In the genomic region with DNA sequence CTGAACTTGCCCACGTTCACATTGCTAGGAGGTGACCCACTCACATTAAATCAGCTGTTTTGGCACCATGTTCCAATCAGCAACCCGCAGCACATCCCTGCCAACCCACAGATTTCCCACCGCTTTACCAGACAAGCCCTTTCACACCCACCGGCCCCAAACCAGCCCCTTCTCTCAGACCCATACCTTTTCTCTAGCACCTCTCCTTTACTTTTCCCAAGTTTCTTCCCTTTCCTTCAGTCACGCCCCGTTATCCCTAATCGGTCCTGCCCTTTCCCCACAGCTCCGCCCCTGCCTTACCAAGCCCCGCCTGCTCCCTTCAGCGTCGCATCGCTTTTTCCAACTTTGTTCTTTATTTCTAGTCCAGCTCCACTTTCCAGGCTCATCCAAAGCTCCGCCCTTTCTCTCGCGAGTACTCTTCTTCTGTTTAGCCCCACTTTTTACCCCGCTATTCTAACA, we compare ENCODE assay signal across 7 cellular contexts. TPM values are rescaled to one million over a fixed set of nuclear protein-coding genes. Genes with fewer than 3 reads are reported as not detected.
DNase-seq lines count a peak whose midpoint lies in the region; ATAC-seq and TF ChIP-seq lines count a peak whose summit lies in the region.

No MANE protein-coding gene starts in this region.

- H3K36me3 Mint-ChIP-seq in activated naive CD8-positive, alpha-beta T cell treated with anti-CD3 and anti-CD28 coated beads, Interleukin-2, amount 50 U/mL, for 24 hours (ENCODE audit: low read depth): peaks cover 14% of the 10 kb centered on the region

- H3K27me3 Mint-ChIP-seq in activated naive CD8-positive, alpha-beta T cell treated with anti-CD3 and anti-CD28 coated beads, Interleukin-2, amount 50 U/mL, for 24 hours: no peaks in the 10 kb centered on the region

- H3K9me3 Mint-ChIP-seq in activated naive CD8-positive, alpha-beta T cell treated with anti-CD3 and anti-CD28 coated beads, Interleukin-2, amount 50 U/mL, for 24 hours: no peaks in the 10 kb centered on the region

- H3K4me3 Mint-ChIP-seq in activated naive CD8-positive, alpha-beta T cell treated with anti-CD3 and anti-CD28 coated beads, Interleukin-2, amount 50 U/mL, for 24 hours: peak overlapping the region; percentile 89

- H3K36me3 ChIP-seq in HUES64 (ENCODE audit: insufficient read depth, low read length): peaks cover 19% of the 10 kb centered on the region
- peaks cover 21% of the 10 kb centered on the region for H3K36me3 ChIP-seq in iPS-20b (ENCODE audit: insufficient read depth, low read depth, low read length)

- H3K9ac ChIP-seq in HUES64 (ENCODE audit: low read depth, low read length): peak overlapping the region; percentile 11; the same call in 1 of the 2 replicates
- peak overlapping the region; percentile 59; the same call in 1 of the 2 replicates for H3K9ac ChIP-seq in iPS-20b (ENCODE audit: low read depth, low read length)

- H3K27me3 ChIP-seq in HUES64 (ENCODE audit: insufficient read depth, low read length): no peaks in the 10 kb centered on the region
- no peaks in the 10 kb centered on the region for H3K27me3 ChIP-seq in iPS-20b (ENCODE audit: insufficient read depth, low read length)

- TF ChIP-seq CTCF in GM12875 (IDR thresholded peaks at IDR 0.05; ENCODE audit: borderline replicate concordance, insufficient read depth, low read depth, low read length): no peak

- DNase-seq in activated naive CD8-positive, alpha-beta T cell treated with anti-CD3 and anti-CD28 coated beads, Interleukin-2, amount 50 U/mL, for 24 hours: no peak
- DNase-seq in stimulated activated naive CD8-positive, alpha-beta T cell treated with anti-CD3 and anti-CD28 coated beads, Interleukin-15, Interleukin-2, amounts not matched to agents 100 U/mL and 50 U/mL, for 24 hours: no peak
- DNase-seq in middle frontal gyrus (ENCODE audit: extremely low spot score, low spot score): no peak

- H3K27ac ChIP-seq in HUES64 (ENCODE audit: low read depth, low read length): no peak overlapping the region; the same call in 1 of the 2 replicates
- H3K27ac ChIP-seq in iPS-20b (ENCODE audit: low read length): no peak overlapping the region

- H3K4me3 ChIP-seq in GM12875 (ENCODE audit: low read depth, low read length) (peak overlapping the region; percentile 54), HUES64 (ENCODE audit: low read length) (peak overlapping the region; percentile 58), iPS-20b (ENCODE audit: low read length) (peak overlapping the region; percentile 91)

- ATAC-seq in GM21528 (IDR thresholded peaks at IDR 0.05; ENCODE audit: low FRiP score, unreplicated experiment): peak; percentile 49
- peak; percentile 29 for ATAC-seq in activated naive CD8-positive, alpha-beta T cell treated with anti-CD3 and anti-CD28 coated beads, Interleukin-2, amount 50 U/mL, for 24 hours
- peak; percentile 41 for ATAC-seq in stimulated activated naive CD8-positive, alpha-beta T cell treated with anti-CD3 and anti-CD28 coated beads, Interleukin-15, Interleukin-2, amounts not matched to agents 100 U/mL and 50 U/mL, for 24 hours

- peaks cover 69% of the 10 kb centered on the region for H3K4me1 Mint-ChIP-seq in activated naive CD8-positive, alpha-beta T cell treated with anti-CD3 and anti-CD28 coated beads, Interleukin-2, amount 50 U/mL, for 24 hours

- WGBS in HUES64: 3% methylated on average over 15 of the region's 16 CpGs

- peak overlapping the region; percentile 94 for H3K27ac Mint-ChIP-seq in activated naive CD8-positive, alpha-beta T cell treated with anti-CD3 and anti-CD28 coated beads, Interleukin-2, amount 50 U/mL, for 24 hours

- no peaks in the 10 kb centered on the region for H3K9me3 ChIP-seq in HUES64 (ENCODE audit: insufficient read depth, low read depth, low read length)
- H3K9me3 ChIP-seq in iPS-20b (ENCODE audit: insufficient read depth, low read depth, low read length): no peaks in the 10 kb centered on the region

- H3K4me1 ChIP-seq in HUES64 (ENCODE audit: insufficient read depth, low read length): peaks cover 5% of the 10 kb centered on the region; the same call in 1 of the 2 replicates
- H3K4me1 ChIP-seq in iPS-20b (ENCODE audit: insufficient read depth, low read length): no peaks in the 10 kb centered on the region; the same call in none of the 2 replicates

RNA-seq across cellular contexts. Expression of gene BRPF1, which starts 0.8 kb away (rescaled TPM):
- polyA plus RNA-seq in HUES64 (2013, experiment 1 of 2): 14.9 TPM
- polyA plus RNA-seq in HUES64 (2013, experiment 2 of 2): 16.9 TPM

RNA-seq across cellular contexts. Expression of gene OGG1, which starts 19.0 kb away (rescaled TPM):
- polyA plus RNA-seq in HUES64 (2013, experiment 1 of 2): 25.6 TPM
- polyA plus RNA-seq in HUES64 (2013, experiment 2 of 2): 21.8 TPM

RNA-seq across cellular contexts. Expression of gene CPNE9, which starts 27.1 kb away (rescaled TPM):
- polyA plus RNA-seq in HUES64 (2013, experiment 1 of 2): 2.0 TPM
- polyA plus RNA-seq in HUES64 (2013, experiment 2 of 2): 2.3 TPM

RNA-seq across cellular contexts. Expression of gene CAMK1, which starts 39.0 kb away (rescaled TPM):
- polyA plus RNA-seq in HUES64 (2013, experiment 1 of 2): 8.6 TPM
- 10.7 TPM for polyA plus RNA-seq in HUES64 (2013, experiment 2 of 2)
